Comparison of ENCODE assay signal across 20 cellular contexts in the genomic region with DNA sequence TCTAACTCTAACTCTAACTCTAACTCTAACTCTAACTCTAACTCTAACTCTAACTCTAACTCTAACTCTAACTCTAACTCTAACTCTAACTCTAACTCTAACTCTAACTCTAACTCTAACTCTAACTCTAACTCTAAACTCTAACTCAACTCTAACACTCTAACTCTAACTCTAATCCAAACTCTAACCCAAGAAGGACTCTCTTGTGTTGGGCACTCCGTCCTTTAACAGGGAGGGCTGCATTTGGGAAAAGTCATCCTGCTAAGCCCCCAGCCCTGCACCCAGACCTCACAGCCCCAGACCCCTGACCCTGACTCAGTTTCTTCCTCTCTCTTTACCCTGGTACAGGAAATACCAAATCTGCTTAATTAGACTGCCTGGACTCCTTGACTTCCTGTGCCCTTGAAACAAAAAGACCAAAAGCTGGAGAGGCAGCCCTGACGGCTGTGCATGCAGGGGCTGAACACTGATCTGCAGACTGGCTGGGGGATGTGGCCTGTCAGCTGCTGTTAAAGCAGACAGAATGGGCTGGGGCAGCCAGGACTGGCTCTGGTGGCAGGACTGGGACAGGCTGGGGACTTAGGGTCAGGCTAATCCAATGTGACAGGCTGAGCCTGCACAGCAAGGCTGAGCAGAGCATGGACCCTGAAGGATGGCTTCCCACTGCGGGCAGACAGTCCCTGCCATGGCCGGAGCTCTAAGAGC. TPM values are rescaled to one million over a fixed set of nuclear protein-coding genes. Genes with fewer than 3 reads are reported as not detected.
DNase-seq lines count a peak whose midpoint lies in the region; ATAC-seq, FAIRE-seq and TF ChIP-seq lines count a peak whose summit lies in the region.
"Not testable (repeated sequence)": the region's sequence is repeated elsewhere in the genome, so short reads cannot be mapped to it uniquely, and the experiment has no call there.
"Had no signal": no experiment of that assay in that cellular context is flagged by ENCODE, and none has a peak within 500 bp of the region (broad histone marks: within the 10 kb centered on the region; RNA-seq: fewer than 3 reads in every experiment).

No MANE protein-coding gene starts in this region.

- not testable (repeated sequence) for H2AFZ ChIP-seq in K562 (ENCODE audit: low read depth, low read length)

- peak overlapping the region; percentile 84 to 96 (median 92) for H3K27ac Mint-ChIP-seq in CD4-positive, alpha-beta memory T cell
- peak overlapping the region; percentile 73 for H3K27ac Mint-ChIP-seq in T-helper 1 cell treated with Interleukin-12 subunit alpha and Interleukin-12 subunit beta and Interleukin-4 antibody, amounts not matched to agents 30 μg/mL and 1 μg/mL, for 36 hours
- H3K27ac Mint-ChIP-seq in activated CD8-positive, alpha-beta T cell treated with anti-CD3 and anti-CD28 coated beads, Interleukin-2, amount 10 ng/mL, durations not matched to agents 7 days and 5 days: peak overlapping the region; percentile 90

- H3K9ac ChIP-seq in K562 (ENCODE audit: insufficient read depth in 1 of 2, low read depth in 2 of 2, low read length in 2 of 2): not testable (repeated sequence)

- H3K4me2 ChIP-seq in K562 (ENCODE audit: insufficient read depth, low read length): not testable (repeated sequence)

- in situ Hi-C loops in K562 (cut with MboI): not testable (repeated sequence)

- peak; percentile 31 for ATAC-seq in activated CD8-positive, alpha-beta T cell treated with anti-CD3 and anti-CD28 coated beads, Interleukin-2, amount 10 ng/mL, durations not matched to agents 7 days and 5 days
- not testable (repeated sequence) for ATAC-seq in K562
- ATAC-seq in right lobe of liver: peak; percentile 34 to 50 (median 43)

- H3K4me3 ChIP-seq in CD4-positive, alpha-beta memory T cell (ENCODE audit: low read length in 2 of 2); K562; right lobe of liver: not testable (repeated sequence)

- TF ChIP-seq RAD21 in K562 (CRISPR knock-in tag; conservative IDR thresholded peaks at IDR 0.05 in 1 of 2, IDR thresholded peaks at IDR 0.05 in 1 of 2): not testable (repeated sequence)

- intact Hi-C loops in CD4-positive, alpha-beta memory T cell (cut with micrococcal nuclease); K562 (cut with micrococcal nuclease); right lobe of liver (cut with DNase I): not testable (repeated sequence)

- peak overlapping the region in 7 of 8 donors; percentile 47 to 82 (median 63) for H3K4me3 Mint-ChIP-seq in CD4-positive, alpha-beta memory T cell
- H3K4me3 Mint-ChIP-seq in T-helper 1 cell treated with Interleukin-12 subunit alpha and Interleukin-12 subunit beta and Interleukin-4 antibody, amounts not matched to agents 30 μg/mL and 1 μg/mL, for 36 hours: peak overlapping the region; percentile 40
- H3K4me3 Mint-ChIP-seq in activated CD8-positive, alpha-beta T cell treated with anti-CD3 and anti-CD28 coated beads, Interleukin-2, amount 10 ng/mL, durations not matched to agents 7 days and 5 days: peak overlapping the region; percentile 4

- not testable (repeated sequence) for TF ChIP-seq EP300 in K562 (IDR thresholded peaks at IDR 0.05; ENCODE audit: low read length)

- H3K9me1 ChIP-seq in K562 (ENCODE audit: control insufficient read depth, insufficient read depth, low read length): not testable (repeated sequence)

- POLR2A ChIA-PET in CD4-positive, alpha-beta memory T cell (lab: Charles Lee; ENCODE audit: partially characterized antibody): interaction anchor here (5.4 kb wide), 1 partner anchor 12 kb away, joined by 41 read pairs; no protein-coding TSS in a partner anchor
- POLR2A ChIA-PET in activated CD8-positive, alpha-beta T cell treated with anti-CD3 and anti-CD28 coated beads, Interleukin-2, amount 10 ng/mL, durations not matched to agents 7 days and 5 days (lab: Charles Lee); K562 (lab: Yijun Ruan, JAX): not testable (repeated sequence)

- FAIRE-seq in K562 (lab: Jason Lieb, UNC): not testable (repeated sequence)

- H3K27ac ChIP-seq in CD4-positive, alpha-beta memory T cell (ENCODE audit: low read depth, low read length): peak overlapping the region; percentile 23
- not testable (repeated sequence) for H3K27ac ChIP-seq in K562 (ENCODE audit: extremely low read depth, low read depth, low read length); right lobe of liver

- not testable (repeated sequence) for H4K20me1 ChIP-seq in K562 (replicated peaks; ENCODE audit: control insufficient read depth, insufficient read depth, low read length)

- H3K4me1 Mint-ChIP-seq in CD4-positive, alpha-beta memory T cell: peaks cover 24 to 48% (median 35%) of the 10 kb centered on the region in 4 donors
- H3K4me1 Mint-ChIP-seq in T-helper 1 cell treated with Interleukin-12 subunit alpha and Interleukin-12 subunit beta and Interleukin-4 antibody, amounts not matched to agents 30 μg/mL and 1 μg/mL, for 36 hours (ENCODE audit: low read depth): peaks cover 20% of the 10 kb centered on the region
- peaks cover 38% of the 10 kb centered on the region for H3K4me1 Mint-ChIP-seq in activated CD8-positive, alpha-beta T cell treated with anti-CD3 and anti-CD28 coated beads, Interleukin-2, amount 10 ng/mL, durations not matched to agents 7 days and 5 days (ENCODE audit: low read depth)

- TF ChIP-seq POLR2A in K562 (conservative IDR thresholded peaks at IDR 0.05); right lobe of liver (IDR thresholded peaks at IDR 0.05): not testable (repeated sequence)

- H3K9me3 Mint-ChIP-seq in CD4-positive, alpha-beta memory T cell; T-helper 1 cell treated with Interleukin-12 subunit alpha and Interleukin-12 subunit beta and Interleukin-4 antibody, amounts not matched to agents 30 μg/mL and 1 μg/mL, for 36 hours; activated CD8-positive, alpha-beta T cell treated with anti-CD3 and anti-CD28 coated beads, Interleukin-2, amount 10 ng/mL, durations not matched to agents 7 days and 5 days (ENCODE audit: insufficient read depth): not testable (repeated sequence)

- CTCF ChIA-PET in CD4-positive, alpha-beta memory T cell (lab: Charles Lee; ENCODE audit: partially characterized antibody): interaction anchor here (1.0 kb wide), 1 partner anchor 18 kb away, joined by 3 read pairs; no protein-coding TSS in a partner anchor
- CTCF ChIA-PET in activated CD8-positive, alpha-beta T cell treated with anti-CD3 and anti-CD28 coated beads, Interleukin-2, amount 10 ng/mL, durations not matched to agents 7 days and 5 days (lab: Charles Lee); K562 (lab: Yijun Ruan, JAX; ENCODE audit: low intra/inter-chr PET ratio): not testable (repeated sequence)

- H3K9me3 ChIP-seq in CD4-positive, alpha-beta memory T cell (ENCODE audit: control insufficient read depth in 1 of 2, low read length in 2 of 2); K562 (replicated peaks; ENCODE audit: control insufficient read depth, insufficient read depth, low read depth, low read length); right lobe of liver: not testable (repeated sequence)

- H3K79me2 ChIP-seq in K562 (ENCODE audit: control insufficient read depth, insufficient read depth, low read length): not testable (repeated sequence)

- H3K27me3 ChIP-seq in CD4-positive, alpha-beta memory T cell (ENCODE audit: insufficient read depth, low read length); right lobe of liver: not testable (repeated sequence)
- H3K27me3 ChIP-seq in K562 (ENCODE audit: control insufficient read depth in 2 of 2, insufficient read depth in 2 of 2, low read length in 2 of 2): peaks cover 7 to 22% of the 10 kb centered on the region in 2 experiments

- peaks cover 63% of the 10 kb centered on the region for H3K4me1 ChIP-seq in CD4-positive, alpha-beta memory T cell (ENCODE audit: insufficient read depth, low read length)
- not testable (repeated sequence) for H3K4me1 ChIP-seq in K562 (replicated peaks in 1 of 2; ENCODE audit: control insufficient read depth in 2 of 2, insufficient read depth in 2 of 2, low read length in 2 of 2); right lobe of liver

- BruUV-seq in K562 (replicated peaks; lab: Mats Ljungman, UMichigan): not testable (repeated sequence)

- H3K36me3 Mint-ChIP-seq in CD4-positive, alpha-beta memory T cell; T-helper 1 cell treated with Interleukin-12 subunit alpha and Interleukin-12 subunit beta and Interleukin-4 antibody, amounts not matched to agents 30 μg/mL and 1 μg/mL, for 36 hours (ENCODE audit: low read depth); activated CD8-positive, alpha-beta T cell treated with anti-CD3 and anti-CD28 coated beads, Interleukin-2, amount 10 ng/mL, durations not matched to agents 7 days and 5 days (ENCODE audit: low read depth): not testable (repeated sequence)

- H3K27me3 Mint-ChIP-seq in CD4-positive, alpha-beta memory T cell: not testable (repeated sequence)
- peaks cover 15% of the 10 kb centered on the region for H3K27me3 Mint-ChIP-seq in T-helper 1 cell treated with Interleukin-12 subunit alpha and Interleukin-12 subunit beta and Interleukin-4 antibody, amounts not matched to agents 30 μg/mL and 1 μg/mL, for 36 hours (ENCODE audit: low read depth)
- peaks cover 10% of the 10 kb centered on the region for H3K27me3 Mint-ChIP-seq in activated CD8-positive, alpha-beta T cell treated with anti-CD3 and anti-CD28 coated beads, Interleukin-2, amount 10 ng/mL, durations not matched to agents 7 days and 5 days (ENCODE audit: low read depth)

- DNase-seq in CD4-positive, alpha-beta memory T cell: peak in 3 of 5 donors; percentile 8 to 23 (median 16)
- peak; percentile 56 for DNase-seq in activated CD8-positive, alpha-beta T cell treated with anti-CD3 and anti-CD28 coated beads, Interleukin-2, amount 10 ng/mL, durations not matched to agents 7 days and 5 days
- peak; percentile 26 for DNase-seq in activated effector memory CD4-positive, alpha-beta T cell treated with Interleukin-2 at 50 U/mL for 16 hours
- not testable (repeated sequence) for DNase-seq in K562 (ENCODE audit: extremely low read depth in 1 of 4, low spot score in 3 of 4)
- peak in 1 of 3 donors; percentile 39 for DNase-seq in right lobe of liver
- DNase-seq in stimulated activated CD4-positive, alpha-beta T cell treated with anti-CD3 and anti-CD28 coated beads, Interleukin-4, amount 100 ng/mL, for 24 hours: peak; percentile 5

- H3K36me3 ChIP-seq in CD4-positive, alpha-beta memory T cell (ENCODE audit: insufficient read depth, low read length); K562 (ENCODE audit: control insufficient read depth, insufficient read depth, low read length); right lobe of liver: not testable (repeated sequence)

- TF ChIP-seq CTCF in K562 (IDR thresholded peaks at IDR 0.05 in 2 of 3, conservative IDR thresholded peaks at IDR 0.05 in 1 of 3; ENCODE audit: insufficient read depth in 2 of 3, low read depth in 1 of 3, low read length in 3 of 3); right lobe of liver (IDR thresholded peaks at IDR 0.05): not testable (repeated sequence)

- WGBS in K562 (ENCODE audit: insufficient coverage, low coverage, missing lambda C conversion rate): 1% methylated on average over 4 of the region's 4 CpGs
- 46% methylated on average over 2 of the region's 4 CpGs for WGBS in right lobe of liver (ENCODE audit: insufficient coverage, low coverage, low lambda C conversion rate, missing lambda C conversion rate)

RNA-seq across cellular contexts. Expression of a gene that starts 14.8 kb away (rescaled TPM):
- total RNA-seq in CD4-positive, alpha-beta memory T cell: not detected
- not detected for polyA plus RNA-seq in CD4-positive, alpha-beta memory T cell
- not detected for total RNA-seq in activated CD8-positive, alpha-beta T cell treated with anti-CD3 and anti-CD28 coated beads, Interleukin-2, amount 10 ng/mL, durations not matched to agents 7 days and 5 days
- not detected in 2 replicates for total RNA-seq in K562 (2011; cell fraction: chromatin; rRNA removed; ENCODE audit: low replicate concordance)
- total RNA-seq in K562 (2011; cell fraction: nucleolus; rRNA removed): not detected in 2 replicates
- not detected in 2 replicates for total RNA-seq in K562 (2011; cell fraction: nucleoplasm; rRNA removed)
- total RNA-seq in K562 (2014; rRNA removed): not detected in 2 replicates
- total RNA-seq in K562 (2014; rRNA removed; fragmentation: Illumina TruSeq; extraction: Trizol): not detected in 2 replicates
- total RNA-seq in K562 (2015; rRNA removed; fragmentation: Illumina TruSeq; extraction: Trizol): not detected in 2 replicates
- not detected in 2 replicates for total RNA-seq in K562 (2021)
- not detected in 2 replicates for polyA plus RNA-seq in K562 (2011; rRNA removed)
- polyA plus RNA-seq in K562 (2011; cell fraction: cytosol; rRNA removed): not detected in 2 replicates
- not detected in 2 replicates for polyA plus RNA-seq in K562 (2011; cell fraction: nucleus; rRNA removed)
- polyA plus RNA-seq in K562 (2012): 0.07 TPM in 1 of 2 replicates, not detected in the other
- not detected in 2 replicates for polyA plus RNA-seq in K562 (2014; fragmentation: Illumina TruSeq; extraction: Trizol)
- polyA plus RNA-seq in K562 (2014; fragmentation: Nextera tagmentation; extraction: Ambion mirVana): not detected
- polyA plus RNA-seq in K562 (2014; rRNA removed): not detected in 2 replicates
- not detected in 2 replicates for polyA minus RNA-seq in K562 (2011; rRNA and poly(A)+ RNA removed)
- polyA minus RNA-seq in K562 (2011; cell fraction: cytosol; rRNA and poly(A)+ RNA removed): not detected in 2 replicates
- not detected in 2 replicates for polyA minus RNA-seq in K562 (2011; cell fraction: nucleus; rRNA and poly(A)+ RNA removed)
- total RNA-seq in right lobe of liver: not detected
- total RNA-seq: body of pancreas; dermis blood vessel endothelial cell; esophagus squamous epithelium; foreskin keratinocyte; H1; HFFc6; left ventricle myocardium superior; LHCN-M2; mesenteric fat pad; progenitor cell of endocrine pancreas; sciatic nerve; suprapubic skin; T-helper 1 cell treated with Interleukin-12 subunit alpha and Interleukin-12 subunit beta and Interleukin-4 antibody, amounts not matched to agents 30 ng/mL and 1 ng/mL, for 36 hours had no signal
- polyA plus RNA-seq: foreskin keratinocyte, H1 had no signal

Comparison
In these comparisons a context has a peak if more than half of its experiments do, and no peak if none do; other contexts are left out.
1. H3K4me3 Mint-ChIP-seq: peak in every context shown above with its lines; median percentile 63 in CD4-positive, alpha-beta memory T cell; 40 in T-helper 1 cell treated with Interleukin-12 subunit alpha and Interleukin-12 subunit beta and Interleukin-4 antibody, amounts not matched to agents 30 μg/mL and 1 μg/mL, for 36 hours; 4 in activated CD8-positive, alpha-beta T cell treated with anti-CD3 and anti-CD28 coated beads, Interleukin-2, amount 10 ng/mL, durations not matched to agents 7 days and 5 days.